ENCODE assay signal across 28 cellular contexts in genomic region chr5:1686066-1686802, GRCh38.
"Had no signal": no experiment of that assay in that cellular context is flagged by ENCODE, and none has a peak within 500 bp of the region (broad histone marks: within the 10 kb centered on the region; RNA-seq: fewer than 3 reads in every experiment).

No MANE protein-coding gene starts in this region.

- H3K9me3 Mint-ChIP-seq: activated T-helper 1 cell treated with anti-CD3 and anti-CD28 coated beads, Interleukin-12 subunit alpha, Interleukin-12 subunit beta, Interleukin-2, Interleukin-4 antibody, amounts not matched to agents 30 ng/mL and 10 ng/mL and 1 ng/mL, durations not matched to agents 14 hours and 24 hours and 36 hours; T-helper 2 cell treated with Interferon-gamma antibody and Interleukin-4, amounts not matched to agents 5 μg/mL and 100 μg/mL, for 36 hours had no signal

- H3K9me3 ChIP-seq: lower lobe of right lung, testis, transverse colon had no signal

- DNase-seq: activated CD4-positive, alpha-beta T cell treated with anti-CD3 and anti-CD28 coated beads for 4 hours; activated CD4-positive, alpha-beta T cell treated with anti-CD3 and anti-CD28 coated beads, Interleukin-2, amount 50 U/mL, for 4 hours; activated CD4-positive, CD25-positive, alpha-beta regulatory T cell; activated CD8-positive, alpha-beta memory T cell treated with anti-CD3 and anti-CD28 coated beads for 24 hours; activated T-cell treated with anti-CD3 and anti-CD28 coated beads, Interleukin-2, amount 50 U/mL, for 1 hour; central memory CD4-positive, alpha-beta T cell; foreskin fibroblast; heart left ventricle; hypothalamus; kidney glomerular epithelial cell; lower lobe of right lung; naive B cell; nucleus accumbens; psoas muscle; stimulated activated CD4-positive, alpha-beta T cell treated with anti-CD3 and anti-CD28 coated beads, Interleukin-15, amount 100 ng/mL, for 24 hours; stimulated activated CD4-positive, alpha-beta T cell treated with anti-CD3 and anti-CD28 coated beads, Interleukin-2, amount 100 ng/mL, for 24 hours; stimulated activated naive CD4-positive, alpha-beta T cell treated with Interleukin-2 at 50 U/mL for 16 hours; T-helper 1 cell; testis; transverse colon had no signal

- H3K27me3 ChIP-seq: testis had no signal

- H3K36me3 ChIP-seq: breast epithelium, heart left ventricle, lower lobe of right lung, transverse colon had no signal

- H3K4me3 Mint-ChIP-seq: activated T-helper 1 cell treated with anti-CD3 and anti-CD28 coated beads, Interleukin-12 subunit alpha, Interleukin-12 subunit beta, Interleukin-2, Interleukin-4 antibody, amounts not matched to agents 30 ng/mL and 10 ng/mL and 1 ng/mL, durations not matched to agents 14 hours and 24 hours and 36 hours; mesothelial cell of epicardium; T-helper 2 cell treated with Interferon-gamma antibody and Interleukin-4, amounts not matched to agents 5 μg/mL and 100 μg/mL, for 36 hours had no signal

- ATAC-seq: activated naive CD4-positive, alpha-beta T cell treated with anti-CD3 and anti-CD28 coated beads, Interleukin-2, amount 50 U/mL, for 72 hours; heart left ventricle; left lobe of liver; psoas muscle had no signal

- H3K27ac Mint-ChIP-seq: activated naive CD4-positive, alpha-beta T cell treated with anti-CD3 and anti-CD28 coated beads, Interleukin-2, amount 50 U/mL, for 72 hours; activated T-helper 1 cell treated with anti-CD3 and anti-CD28 coated beads, Interleukin-12 subunit alpha, Interleukin-12 subunit beta, Interleukin-2, Interleukin-4 antibody, amounts not matched to agents 30 ng/mL and 10 ng/mL and 1 ng/mL, durations not matched to agents 14 hours and 24 hours and 36 hours; mesothelial cell of epicardium; T-helper 2 cell treated with Interferon-gamma antibody and Interleukin-4, amounts not matched to agents 5 μg/mL and 100 μg/mL, for 36 hours had no signal

- H3K27ac ChIP-seq: breast epithelium, heart left ventricle, lower lobe of right lung, parathyroid adenoma, psoas muscle, testis, transverse colon had no signal

- H3K4me1 Mint-ChIP-seq: naive B cell had no signal

- H3K4me3 ChIP-seq: breast epithelium, heart left ventricle, lower lobe of right lung, psoas muscle, smooth muscle cell, testis, transverse colon had no signal

- H3K36me3 Mint-ChIP-seq: mesothelial cell of epicardium had no signal

- H3K4me1 ChIP-seq: breast epithelium, heart left ventricle, lower lobe of right lung, parathyroid adenoma, psoas muscle, testis, transverse colon had no signal
